ENCODE assay signal across 15 cellular contexts in the genomic region with DNA sequence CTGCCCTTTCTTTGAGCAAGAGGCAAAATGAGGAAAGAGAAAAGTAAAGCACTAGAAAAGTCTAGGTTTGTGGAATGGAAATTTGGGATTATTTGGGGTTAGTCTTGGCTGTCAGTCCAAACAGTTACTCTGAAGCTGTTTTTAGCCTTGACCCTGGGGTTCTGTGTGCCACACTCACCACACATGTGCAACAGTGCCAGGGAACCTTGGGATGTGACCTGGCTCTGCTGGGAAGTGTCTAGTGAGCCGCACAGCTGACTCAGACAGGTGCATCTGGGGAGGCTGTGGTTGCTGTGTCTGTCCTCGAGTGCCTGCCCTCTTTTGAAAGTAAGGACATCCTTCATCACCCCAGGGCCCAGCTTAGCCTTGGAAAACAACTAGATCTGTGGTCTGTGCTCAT. TPM values are rescaled to one million over a fixed set of nuclear protein-coding genes. Genes with fewer than 3 reads are reported as not detected.
DNase-seq lines count a peak whose midpoint lies in the region; ATAC-seq and TF ChIP-seq lines count a peak whose summit lies in the region.
"Had no signal": no experiment of that assay in that cellular context is flagged by ENCODE, and none has a peak within 500 bp of the region (broad histone marks: within the 10 kb centered on the region; RNA-seq: fewer than 3 reads in every experiment).

No MANE protein-coding gene starts in this region.

- H3K56ac ChIP-seq in H9 (ENCODE audit: insufficient read length, low read depth, low read length): no peak overlapping the region

- H3K4me1 Mint-ChIP-seq in activated CD8-positive, alpha-beta T cell treated with anti-CD3 and anti-CD28 coated beads for 36 hours (ENCODE audit: low read depth): peaks cover 6% of the 10 kb centered on the region
- peaks cover 14% of the 10 kb centered on the region for H3K4me1 Mint-ChIP-seq in activated CD8-positive, alpha-beta T cell treated with anti-CD3 and anti-CD28 coated beads, Interleukin-2, amount 10 ng/mL, durations not matched to agents 7 days and 5 days (ENCODE audit: low read depth)
- H3K4me1 Mint-ChIP-seq in activated naive CD8-positive, alpha-beta T cell treated with anti-CD3 and anti-CD28 coated beads for 36 hours: peaks cover 12% of the 10 kb centered on the region
- H3K4me1 Mint-ChIP-seq in H9: peaks cover 7 to 14% of the 10 kb centered on the region in 2 experiments

- no peak overlapping the region for H3K4me3 Mint-ChIP-seq in activated CD8-positive, alpha-beta T cell treated with anti-CD3 and anti-CD28 coated beads for 36 hours
- no peak overlapping the region for H3K4me3 Mint-ChIP-seq in activated CD8-positive, alpha-beta T cell treated with anti-CD3 and anti-CD28 coated beads, Interleukin-2, amount 10 ng/mL, durations not matched to agents 7 days and 5 days
- no peak overlapping the region for H3K4me3 Mint-ChIP-seq in activated naive CD8-positive, alpha-beta T cell treated with anti-CD3 and anti-CD28 coated beads for 36 hours
- no peak overlapping the region for H3K4me3 Mint-ChIP-seq in H9

- peaks cover 4% of the 10 kb centered on the region for H4K20me1 ChIP-seq in H9 (ENCODE audit: control insufficient read depth, insufficient read depth, insufficient read length)

- CTCF ChIA-PET in activated CD8-positive, alpha-beta T cell treated with anti-CD3 and anti-CD28 coated beads for 36 hours (lab: Charles Lee): interaction anchor here (1.1 kb wide), 1 partner anchor 10 kb away, joined by 3 read pairs; no protein-coding TSS in a partner anchor
- CTCF ChIA-PET in activated CD8-positive, alpha-beta T cell treated with anti-CD3 and anti-CD28 coated beads, Interleukin-2, amount 10 ng/mL, durations not matched to agents 7 days and 5 days (lab: Charles Lee): no interaction called here

- H3K4me3 ChIP-seq in skeletal muscle tissue (ENCODE audit: low read length in 3 of 3): no peak overlapping the region
- H3K4me3 ChIP-seq: BLaER1 had no signal

- H3K9me3 ChIP-seq in skeletal muscle tissue (ENCODE audit: control insufficient read depth in 3 of 3, low read length in 3 of 3) (no peaks in the 10 kb centered on the region), H9 (ENCODE audit: control insufficient read depth, low read depth, low read length) (no peaks in the 10 kb centered on the region)
- H3K9me3 ChIP-seq: BLaER1 had no signal

- H3K27me3 ChIP-seq in skeletal muscle tissue (ENCODE audit: control insufficient read depth in 3 of 3, insufficient read depth in 3 of 3, low read length in 3 of 3) (no peaks in the 10 kb centered on the region), H9 (ENCODE audit: insufficient read depth, low read length) (no peaks in the 10 kb centered on the region)
- H3K27me3 ChIP-seq: BLaER1 had no signal

- peak overlapping the region; percentile 82 for H3K27ac Mint-ChIP-seq in activated CD8-positive, alpha-beta T cell treated with anti-CD3 and anti-CD28 coated beads for 36 hours
- no peak overlapping the region for H3K27ac Mint-ChIP-seq in activated CD8-positive, alpha-beta T cell treated with anti-CD3 and anti-CD28 coated beads, Interleukin-2, amount 10 ng/mL, durations not matched to agents 7 days and 5 days
- H3K27ac Mint-ChIP-seq in activated naive CD8-positive, alpha-beta T cell treated with anti-CD3 and anti-CD28 coated beads for 36 hours: peak overlapping the region; percentile 77
- H3K27ac Mint-ChIP-seq in H9: peak overlapping the region in 1 of 3 experiments; percentile 77; a peak in 1 of 7 replicates

- no peak for DNase-seq in activated CD8-positive, alpha-beta T cell treated with anti-CD3 and anti-CD28 coated beads for 36 hours
- no peak for DNase-seq in activated CD8-positive, alpha-beta T cell treated with anti-CD3 and anti-CD28 coated beads, Interleukin-2, amount 10 ng/mL, durations not matched to agents 7 days and 5 days
- DNase-seq in activated naive CD8-positive, alpha-beta T cell treated with anti-CD3 and anti-CD28 coated beads for 36 hours: no peak
- DNase-seq in kidney tubule cell (ENCODE audit: low spot score): peak; percentile 20
- no peak for DNase-seq in medulla oblongata (ENCODE audit: extremely low spot score)
- DNase-seq in NCI-H2227 treated with DMSO at 0.1 percent for 48 hours (lab: John Stamatoyannopoulos, UW): no peak
- DNase-seq in H9: no peak
- DNase-seq: 8988T, DMS 273 treated with DMSO at 0.1 percent for 48 hours, NCI-H1092, NCI-H446, PC-3 had no signal

- TF ChIP-seq CTCF in activated CD8-positive, alpha-beta T cell treated with anti-CD3 and anti-CD28 coated beads for 36 hours (IDR thresholded peaks at IDR 0.05): no peak
- no peak for TF ChIP-seq CTCF in H9 (conservative IDR thresholded peaks at IDR 0.05)

- H4K8ac ChIP-seq in H9 (replicated peaks; ENCODE audit: insufficient read length, low read depth, low read length): no peak overlapping the region

- no peak overlapping the region for H2BK15ac ChIP-seq in H9 (ENCODE audit: low read depth, low read length)

- peaks cover 77 to 82% (median 79%) of the 10 kb centered on the region in 3 donors for H3K36me3 ChIP-seq in skeletal muscle tissue (ENCODE audit: control insufficient read depth in 3 of 3, insufficient read depth in 3 of 3, low read length in 3 of 3)

- H2BK12ac ChIP-seq in H9 (ENCODE audit: insufficient read length, low read depth, low read length): no peak overlapping the region

- H3K9ac ChIP-seq in skeletal muscle tissue (ENCODE audit: low read depth in 1 of 3, low read length in 3 of 3) (no peak overlapping the region), H9 (ENCODE audit: extremely low read depth, insufficient read length, low read length) (no peak overlapping the region)
- H3K9ac ChIP-seq: BLaER1, KMS-11 had no signal

- H3K4ac ChIP-seq in H9 (ENCODE audit: low read depth, low read length): no peak overlapping the region

- H3K4me2 ChIP-seq in H9 (ENCODE audit: insufficient read depth, insufficient read length, low read length): no peak overlapping the region
- H3K4me2 ChIP-seq: BLaER1, KMS-11 had no signal

- H2AFZ ChIP-seq in H9 (ENCODE audit: low read length): no peak overlapping the region

- H3K14ac ChIP-seq in H9 (ENCODE audit: insufficient read depth, low read length): no peak overlapping the region

- H2BK5ac ChIP-seq in H9 (ENCODE audit: insufficient read length, low read length): no peak overlapping the region

- no peak for ATAC-seq in activated CD8-positive, alpha-beta T cell treated with anti-CD3 and anti-CD28 coated beads for 36 hours
- ATAC-seq in activated CD8-positive, alpha-beta T cell treated with anti-CD3 and anti-CD28 coated beads, Interleukin-2, amount 10 ng/mL, durations not matched to agents 7 days and 5 days: no peak
- ATAC-seq: PC-3 had no signal

- H3K79me2 ChIP-seq in H9 (ENCODE audit: insufficient read depth, low read length): no peaks in the 10 kb centered on the region; the same call in 1 of the 2 replicates

- no peaks in the 10 kb centered on the region for H3K9me3 Mint-ChIP-seq in activated CD8-positive, alpha-beta T cell treated with anti-CD3 and anti-CD28 coated beads for 36 hours
- no peaks in the 10 kb centered on the region for H3K9me3 Mint-ChIP-seq in activated CD8-positive, alpha-beta T cell treated with anti-CD3 and anti-CD28 coated beads, Interleukin-2, amount 10 ng/mL, durations not matched to agents 7 days and 5 days (ENCODE audit: insufficient read depth)
- no peaks in the 10 kb centered on the region for H3K9me3 Mint-ChIP-seq in activated naive CD8-positive, alpha-beta T cell treated with anti-CD3 and anti-CD28 coated beads for 36 hours
- no peaks in the 10 kb centered on the region for H3K9me3 Mint-ChIP-seq in H9

- peaks cover 11 to 12% (median 12%) of the 10 kb centered on the region in 3 donors for H3K4me1 ChIP-seq in skeletal muscle tissue (ENCODE audit: control insufficient read depth in 3 of 3, insufficient read depth in 3 of 3, low read length in 3 of 3)
- no peaks in the 10 kb centered on the region for H3K4me1 ChIP-seq in H9 (ENCODE audit: insufficient read depth, low read length)
- H3K4me1 ChIP-seq: BLaER1 had no signal

- H3K79me1 ChIP-seq in H9 (ENCODE audit: insufficient read depth, low read depth, low read length, poor library complexity, severe bottlenecking): no peaks in the 10 kb centered on the region

- H3K27me3 Mint-ChIP-seq in activated CD8-positive, alpha-beta T cell treated with anti-CD3 and anti-CD28 coated beads for 36 hours: no peaks in the 10 kb centered on the region
- H3K27me3 Mint-ChIP-seq in activated CD8-positive, alpha-beta T cell treated with anti-CD3 and anti-CD28 coated beads, Interleukin-2, amount 10 ng/mL, durations not matched to agents 7 days and 5 days (ENCODE audit: low read depth): no peaks in the 10 kb centered on the region
- no peaks in the 10 kb centered on the region for H3K27me3 Mint-ChIP-seq in activated naive CD8-positive, alpha-beta T cell treated with anti-CD3 and anti-CD28 coated beads for 36 hours
- H3K27me3 Mint-ChIP-seq in H9 (ENCODE audit: low read depth): no peaks in the 10 kb centered on the region; the same call in 1 of the 2 replicates

- no peak overlapping the region for H4K91ac ChIP-seq in H9 (ENCODE audit: insufficient read length, low read depth, low read length)

- H3K23ac ChIP-seq in H9 (ENCODE audit: insufficient read length, low read depth, low read length): no peak overlapping the region

- H3K18ac ChIP-seq in H9 (ENCODE audit: insufficient read length, low read depth, low read length): no peak overlapping the region

- no peak overlapping the region for H4K5ac ChIP-seq in H9 (ENCODE audit: insufficient read length, low read depth, low read length)

- no peaks in the 10 kb centered on the region for H3K23me2 ChIP-seq in H9 (ENCODE audit: insufficient read length, low read depth, low read length, poor library complexity, severe bottlenecking)

- no CpG with 5 or more reads among the region's 2 CpGs for WGBS in H9 (ENCODE audit: extremely low coverage, insufficient read length, low lambda C conversion rate)

- H3K36me3 Mint-ChIP-seq in activated CD8-positive, alpha-beta T cell treated with anti-CD3 and anti-CD28 coated beads for 36 hours (ENCODE audit: low read depth): peaks cover 57% of the 10 kb centered on the region
- peaks cover 69% of the 10 kb centered on the region for H3K36me3 Mint-ChIP-seq in activated CD8-positive, alpha-beta T cell treated with anti-CD3 and anti-CD28 coated beads, Interleukin-2, amount 10 ng/mL, durations not matched to agents 7 days and 5 days (ENCODE audit: low read depth)
- H3K36me3 Mint-ChIP-seq in activated naive CD8-positive, alpha-beta T cell treated with anti-CD3 and anti-CD28 coated beads for 36 hours: peaks cover 33% of the 10 kb centered on the region
- peaks cover 48 to 96% (median 85%) of the 10 kb centered on the region in 3 experiments; a peak in 6 of 7 replicates for H3K36me3 Mint-ChIP-seq in H9 (ENCODE audit: insufficient read depth in 1 of 3, low read depth in 3 of 3)

- POLR2A ChIA-PET in activated CD8-positive, alpha-beta T cell treated with anti-CD3 and anti-CD28 coated beads for 36 hours (lab: Charles Lee): interaction anchor here (0.6 to 1.5 kb wide), 3 partner anchors 29 to 513 kb away, joined by 3 to 4 read pairs (median 3); no protein-coding TSS in a partner anchor
- POLR2A ChIA-PET in activated CD8-positive, alpha-beta T cell treated with anti-CD3 and anti-CD28 coated beads, Interleukin-2, amount 10 ng/mL, durations not matched to agents 7 days and 5 days (lab: Charles Lee): no interaction called here

- H3K27ac ChIP-seq in skeletal muscle tissue (ENCODE audit: low read depth, low read length) (peak overlapping the region; percentile 86), H9 (ENCODE audit: insufficient read length, low read depth, low read length) (no peak overlapping the region)
- H3K27ac ChIP-seq: BLaER1, KMS-11 had no signal

- no peak overlapping the region for H2BK20ac ChIP-seq in H9 (ENCODE audit: low read depth, low read length, poor library complexity, severe bottlenecking)

- no peak overlapping the region for H2AK5ac ChIP-seq in H9 (ENCODE audit: insufficient read length, low read length)

- intact Hi-C loops in activated CD8-positive, alpha-beta T cell treated with anti-CD3 and anti-CD28 coated beads for 36 hours (cut with micrococcal nuclease): no loop called here

- no peak overlapping the region for H2BK120ac ChIP-seq in H9 (ENCODE audit: low read depth, low read length, poor library complexity, severe bottlenecking)

- H3T11ph ChIP-seq in H9 (ENCODE audit: low read length): no peak overlapping the region

RNA-seq across cellular contexts. Expression of gene MICOS13, which starts 15.8 kb away (rescaled TPM):
- total RNA-seq in activated CD8-positive, alpha-beta T cell treated with anti-CD3 and anti-CD28 coated beads for 36 hours: 10 to 100 TPM; 49.4 TPM
- total RNA-seq in activated CD8-positive, alpha-beta T cell treated with anti-CD3 and anti-CD28 coated beads, Interleukin-2, amount 10 ng/mL, durations not matched to agents 7 days and 5 days: 10 to 100 TPM; 53.1 to 55.1 TPM
- 10 to 100 TPM; 44.6 to 53.5 TPM for total RNA-seq in activated naive CD8-positive, alpha-beta T cell treated with anti-CD3 and anti-CD28 coated beads for 36 hours
- total RNA-seq in skeletal muscle tissue (43.3 TPM), H9 (2021) (23.4 and 23.8 TPM in 2 replicates)

RNA-seq across cellular contexts. Expression of gene HSD11B1L, which starts 16.3 kb away (rescaled TPM):
- total RNA-seq in activated CD8-positive, alpha-beta T cell treated with anti-CD3 and anti-CD28 coated beads for 36 hours: 1 to 10 TPM; 2.7 to 3.5 TPM
- total RNA-seq in activated CD8-positive, alpha-beta T cell treated with anti-CD3 and anti-CD28 coated beads, Interleukin-2, amount 10 ng/mL, durations not matched to agents 7 days and 5 days: 1 to 10 TPM; 2.0 to 2.1 TPM
- 1 to 10 TPM; 1.5 to 3.2 TPM for total RNA-seq in activated naive CD8-positive, alpha-beta T cell treated with anti-CD3 and anti-CD28 coated beads for 36 hours
- 4.7 TPM for total RNA-seq in skeletal muscle tissue
- 8.0 and 9.3 TPM in 2 replicates for total RNA-seq in H9 (2021)

RNA-seq across cellular contexts. Expression of gene RPL36, which starts 25.6 kb away (rescaled TPM):
- total RNA-seq in activated CD8-positive, alpha-beta T cell treated with anti-CD3 and anti-CD28 coated beads for 36 hours: 1,000 to 10,000 TPM; 1,711 to 1,715 TPM
- 100 to 1,000 TPM; 926 to 951 TPM for total RNA-seq in activated CD8-positive, alpha-beta T cell treated with anti-CD3 and anti-CD28 coated beads, Interleukin-2, amount 10 ng/mL, durations not matched to agents 7 days and 5 days
- 1,000 to 10,000 TPM; 1,649 to 1,711 TPM for total RNA-seq in activated naive CD8-positive, alpha-beta T cell treated with anti-CD3 and anti-CD28 coated beads for 36 hours
- total RNA-seq in skeletal muscle tissue (634 TPM), H9 (2021) (1,066 and 1,074 TPM in 2 replicates)

RNA-seq across cellular contexts. Expression of gene SAFB, which starts 41.6 kb away (rescaled TPM):
- total RNA-seq in activated CD8-positive, alpha-beta T cell treated with anti-CD3 and anti-CD28 coated beads for 36 hours: 100 to 1,000 TPM; 124 to 132 TPM
- total RNA-seq in activated CD8-positive, alpha-beta T cell treated with anti-CD3 and anti-CD28 coated beads, Interleukin-2, amount 10 ng/mL, durations not matched to agents 7 days and 5 days: 100 to 1,000 TPM; 116 to 134 TPM
- total RNA-seq in activated naive CD8-positive, alpha-beta T cell treated with anti-CD3 and anti-CD28 coated beads for 36 hours: 100 to 1,000 TPM; 123 to 133 TPM
- total RNA-seq in skeletal muscle tissue (61.1 TPM), H9 (2021) (107 and 110 TPM in 2 replicates)

RNA-seq across cellular contexts. Expression of gene SAFB2, which starts 41.9 kb away (rescaled TPM):
- 10 to 100 TPM; 70.8 to 78.0 TPM for total RNA-seq in activated CD8-positive, alpha-beta T cell treated with anti-CD3 and anti-CD28 coated beads for 36 hours
- total RNA-seq in activated CD8-positive, alpha-beta T cell treated with anti-CD3 and anti-CD28 coated beads, Interleukin-2, amount 10 ng/mL, durations not matched to agents 7 days and 5 days: 10 to 100 TPM; 84.2 to 96.6 TPM
- 10 to 100 TPM; 79.5 to 84.1 TPM for total RNA-seq in activated naive CD8-positive, alpha-beta T cell treated with anti-CD3 and anti-CD28 coated beads for 36 hours
- total RNA-seq in skeletal muscle tissue (23.5 TPM), H9 (2021) (70.3 and 76.1 TPM in 2 replicates)
